ENCODE assay signal across 21 cellular contexts in genomic region chr3:15952543-15953175, GRCh38.
"Had no signal": no experiment of that assay in that cellular context is flagged by ENCODE, and none has a peak within 500 bp of the region (broad histone marks: within the 10 kb centered on the region; RNA-seq: fewer than 3 reads in every experiment).

No MANE protein-coding gene starts in this region.

- H3K27ac Mint-ChIP-seq: activated B cell treated with CpG ODN at 0.5 μM for 24 hours; activated CD8-positive, alpha-beta T cell treated with anti-CD3 and anti-CD28 coated beads for 36 hours; activated naive CD4-positive, alpha-beta T cell treated with anti-CD3 and anti-CD28 coated beads, Interleukin-2, amount 50 U/mL, for 24 hours; natural killer cell; stimulated activated naive CD8-positive, alpha-beta T cell treated with anti-CD3 and anti-CD28 coated beads, Interleukin-15, Interleukin-2, amounts not matched to agents 100 ng/mL and 50 ng/mL, for 24 hours; T-helper 1 cell treated with Interleukin-12 subunit alpha and Interleukin-12 subunit beta and Interleukin-4 antibody, amounts not matched to agents 30 μg/mL and 1 μg/mL, for 36 hours had no signal

- DNase-seq: activated B cell treated with CpG ODN at 0.5 μM for 24 hours; activated CD4-positive, alpha-beta T cell treated with anti-CD3 and anti-CD28 coated beads for 48 hours; activated CD8-positive, alpha-beta T cell treated with anti-CD3 and anti-CD28 coated beads for 36 hours; activated effector memory CD4-positive, alpha-beta T cell treated with anti-CD3 and anti-CD28 coated beads, Interleukin-2, amount 50 U/mL, for 16 hours; activated T-cell treated with anti-CD3 and anti-CD28 coated beads, Interleukin-2, amount 50 U/mL, for 48 hours; central memory CD4-positive, alpha-beta T cell; colonic mucosa; mammary epithelial cell; natural killer cell; posterior cingulate gyrus; small intestine; trophoblast cell had no signal

- H3K27ac ChIP-seq: colonic mucosa, neutrophil, right atrium auricular region, suprapubic skin had no signal

- H3K4me1 ChIP-seq: colonic mucosa, right atrium auricular region, suprapubic skin had no signal

- H3K9me3 Mint-ChIP-seq: activated B cell treated with CpG ODN at 0.5 μM for 24 hours; activated CD8-positive, alpha-beta T cell treated with anti-CD3 and anti-CD28 coated beads for 36 hours; activated naive CD4-positive, alpha-beta T cell treated with anti-CD3 and anti-CD28 coated beads, Interleukin-2, amount 50 U/mL, for 24 hours; natural killer cell; stimulated activated naive CD8-positive, alpha-beta T cell treated with anti-CD3 and anti-CD28 coated beads, Interleukin-15, Interleukin-2, amounts not matched to agents 100 ng/mL and 50 ng/mL, for 24 hours; T-helper 1 cell treated with Interleukin-12 subunit alpha and Interleukin-12 subunit beta and Interleukin-4 antibody, amounts not matched to agents 30 μg/mL and 1 μg/mL, for 36 hours had no signal

- H3K4me1 Mint-ChIP-seq: activated B cell treated with CpG ODN at 0.5 μM for 24 hours; activated naive CD4-positive, alpha-beta T cell treated with anti-CD3 and anti-CD28 coated beads, Interleukin-2, amount 50 U/mL, for 24 hours; natural killer cell had no signal

- H3K4me3 ChIP-seq: colonic mucosa, right atrium auricular region, suprapubic skin had no signal

- H3K27me3 ChIP-seq: colonic mucosa, neutrophil, right atrium auricular region, suprapubic skin had no signal

- H3K36me3 Mint-ChIP-seq: activated naive CD4-positive, alpha-beta T cell treated with anti-CD3 and anti-CD28 coated beads, Interleukin-2, amount 50 U/mL, for 24 hours; natural killer cell had no signal

- H3K36me3 ChIP-seq: colonic mucosa, neutrophil, right atrium auricular region, suprapubic skin had no signal

- FAIRE-seq: endometrium, frontal cortex, small intestine had no signal

- ATAC-seq: activated CD8-positive, alpha-beta T cell treated with anti-CD3 and anti-CD28 coated beads for 36 hours; esophagus mucosa; natural killer cell had no signal

- H3K4me3 Mint-ChIP-seq: activated B cell treated with CpG ODN at 0.5 μM for 24 hours; activated CD8-positive, alpha-beta T cell treated with anti-CD3 and anti-CD28 coated beads for 36 hours; activated naive CD4-positive, alpha-beta T cell treated with anti-CD3 and anti-CD28 coated beads, Interleukin-2, amount 50 U/mL, for 24 hours; natural killer cell; stimulated activated naive CD8-positive, alpha-beta T cell treated with anti-CD3 and anti-CD28 coated beads, Interleukin-15, Interleukin-2, amounts not matched to agents 100 ng/mL and 50 ng/mL, for 24 hours; T-helper 1 cell treated with Interleukin-12 subunit alpha and Interleukin-12 subunit beta and Interleukin-4 antibody, amounts not matched to agents 30 μg/mL and 1 μg/mL, for 36 hours had no signal

- H3K27me3 Mint-ChIP-seq: activated B cell treated with CpG ODN at 0.5 μM for 24 hours; activated CD8-positive, alpha-beta T cell treated with anti-CD3 and anti-CD28 coated beads for 36 hours; activated naive CD4-positive, alpha-beta T cell treated with anti-CD3 and anti-CD28 coated beads, Interleukin-2, amount 50 U/mL, for 24 hours; stimulated activated naive CD8-positive, alpha-beta T cell treated with anti-CD3 and anti-CD28 coated beads, Interleukin-15, Interleukin-2, amounts not matched to agents 100 ng/mL and 50 ng/mL, for 24 hours had no signal

- H3K9me3 ChIP-seq: colonic mucosa, neutrophil, right atrium auricular region, suprapubic skin had no signal
